Comparison of ENCODE assay signal across 19 cellular contexts in the genomic region with DNA sequence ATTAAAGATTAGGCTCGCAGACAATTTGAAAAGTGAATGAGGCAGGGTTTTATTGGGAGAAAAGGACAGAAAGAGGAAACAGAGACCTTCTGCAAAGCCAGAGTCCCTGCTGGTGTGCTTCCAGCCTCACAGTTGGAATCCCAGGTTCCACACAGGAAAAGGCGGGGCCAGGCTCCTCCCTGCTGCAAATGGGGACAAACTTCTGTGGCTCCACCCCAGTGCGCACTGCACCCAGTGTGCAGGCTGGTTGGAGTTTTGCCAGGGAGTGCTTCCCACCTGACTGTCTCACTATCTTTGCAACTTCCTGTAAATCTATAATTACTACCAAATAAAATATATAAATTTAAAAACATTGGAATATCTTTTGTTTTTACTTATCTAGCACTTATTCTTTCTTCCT.
A peak's percentile ranks its signal among the peaks of the same experiment; 100 is the strongest.
DNase-seq lines count a peak whose midpoint lies in the region; ATAC-seq, FAIRE-seq and TF ChIP-seq lines count a peak whose summit lies in the region.
"Had no signal": no experiment of that assay in that cellular context is flagged by ENCODE, and none has a peak within 500 bp of the region (broad histone marks: within the 10 kb centered on the region; RNA-seq: fewer than 3 reads in every experiment).

No MANE protein-coding gene starts in this region.

- H4K20me1 ChIP-seq in H1 (replicated peaks in 1 of 2; ENCODE audit: control insufficient read depth in 1 of 2, insufficient read depth in 2 of 2, low read length in 2 of 2) = no peaks in the 10 kb centered on the region

- no peak overlapping the region for H2AFZ ChIP-seq in H1 (ENCODE audit: low read length)
- H2AFZ ChIP-seq: GM23248 had no signal

- H2BK15ac ChIP-seq in H1 (ENCODE audit: low read length) = no peak overlapping the region

- H3K14ac ChIP-seq in H1 (ENCODE audit: insufficient read length) = no peak overlapping the region

- H3K9me3 ChIP-seq in A673 (ENCODE audit: low read depth, low read length, poor library complexity, severe bottlenecking) (no peaks in the 10 kb centered on the region), MG63 (no peaks in the 10 kb centered on the region), H1 (ENCODE audit: insufficient read depth in 2 of 2, low read depth in 1 of 2, low read length in 1 of 2) (no peaks in the 10 kb centered on the region), mucosa of descending colon (no peaks in the 10 kb centered on the region)

- no peak overlapping the region for H2BK5ac ChIP-seq in H1 (ENCODE audit: low read depth, low read length)

- 85% methylated on average over 3 of the region's 3 CpGs; no CpG with 5 or more reads in 1 of the 2 experiments for WGBS in H1 (ENCODE audit: extremely low coverage in 1 of 2, insufficient coverage in 1 of 2, insufficient read length in 1 of 2, insufficient replicate concordance in 2 of 2, low coverage in 1 of 2, low lambda C conversion rate in 2 of 2, missing lambda C conversion rate in 1 of 2), 2 experiments

- H3K4me1 ChIP-seq in A673 (ENCODE audit: insufficient read depth, low read length, poor library complexity, severe bottlenecking) (no peaks in the 10 kb centered on the region), H1 (replicated peaks in 1 of 4; ENCODE audit: control insufficient read depth in 3 of 4, insufficient read depth in 4 of 4, low read length in 3 of 4) (no peaks in the 10 kb centered on the region; a peak in 1 of 7 replicates), mucosa of descending colon (ENCODE audit: low read depth) (no peaks in the 10 kb centered on the region)

- no peak overlapping the region for H2BK120ac ChIP-seq in H1 (replicated peaks; ENCODE audit: low read depth, low read length)

- POLR2A ChIA-PET in A673 (lab: Charles Lee; ENCODE audit: low non-redundant PET) (no interaction called here), H1 (lab: Charles Lee; ENCODE audit: partially characterized antibody) (no interaction called here)

- H3K79me2 ChIP-seq in H1 (ENCODE audit: control insufficient read depth in 1 of 2, insufficient read depth in 2 of 2, low read length in 2 of 2) = no peaks in the 10 kb centered on the region

- DNase-seq in A172 (ENCODE audit: low spot score) (peak; percentile 12), A673 (ENCODE audit: low spot score) (peak; percentile 18), MG63 (peak; percentile 4), H1 (ENCODE audit: low read depth in 1 of 2, low spot score in 2 of 2) (no peak), mucosa of descending colon (no peak), NCI-H345 (lab: John Stamatoyannopoulos, UW) (no peak)
- DNase-seq: CD4-positive, CD25-positive, alpha-beta regulatory T cell; COR-L47; DMS153; GF-D8; GM23248; NCI-H1105 treated with DMSO at 0.1 percent for 48 hours; NCI-H1694; NCI-H2081 treated with DMSO at 0.1 percent for 48 hours; NCI-H82; T-helper 1 cell had no signal

- BruUV-seq in A673 (replicated peaks; lab: Mats Ljungman, UMichigan) = no TSS peak

- no peak overlapping the region; the same call in 1 of the 2 replicates for H3K18ac ChIP-seq in H1 (ENCODE audit: extremely low read depth, low read length)

- H3K27me3 ChIP-seq in A673 (replicated peaks; ENCODE audit: insufficient read depth, low read depth, low read length, poor library complexity) = no peaks in the 10 kb centered on the region
- no peaks in the 10 kb centered on the region for H3K27me3 ChIP-seq in MG63
- H3K27me3 ChIP-seq in H1 (replicated peaks in 1 of 4; ENCODE audit: control insufficient read depth in 3 of 4, extremely low read depth in 1 of 4, insufficient read depth in 3 of 4, low read length in 3 of 4) = no peaks in the 10 kb centered on the region

- no peak overlapping the region for H2AK5ac ChIP-seq in H1 (ENCODE audit: low read depth, low read length)

- CTCF ChIA-PET in A673 (lab: Charles Lee) = no interaction called here
- CTCF ChIA-PET in H1 (lab: Charles Lee; ENCODE audit: partially characterized antibody) = interaction anchor here (0.7 kb wide), 1 partner anchor 36 kb away, joined by 3 read pairs; no protein-coding TSS in a partner anchor

- TF ChIP-seq CTCF in A673 (conservative IDR thresholded peaks at IDR 0.05; ENCODE audit: low read depth, low read length) (no peak), H1 (IDR thresholded peaks at IDR 0.05; ENCODE audit: control extremely low read depth in 1 of 3, insufficient read depth in 1 of 3, low read depth in 1 of 3, low read length in 3 of 3) (no peak), mucosa of descending colon (IDR thresholded peaks at IDR 0.05) (no peak)

- no peaks in the 10 kb centered on the region for H3K23me2 ChIP-seq in H1 (ENCODE audit: low read depth, low read length)

- no peak for TF ChIP-seq POLR2A in H1 (IDR thresholded peaks at IDR 0.05; ENCODE audit: control extremely low read depth in 1 of 2, low read depth in 2 of 2, low read length in 2 of 2)

- no peaks in the 10 kb centered on the region for H3K79me1 ChIP-seq in H1 (ENCODE audit: low read depth, low read length)

- no peak overlapping the region for H3K4me2 ChIP-seq in H1 (ENCODE audit: insufficient read depth in 1 of 2, low read depth in 2 of 2, low read length in 2 of 2)

- H3K56ac ChIP-seq in H1 (replicated peaks; ENCODE audit: insufficient read length, low read depth, low read length) = no peak overlapping the region

- no peak overlapping the region for H3K23ac ChIP-seq in H1 (ENCODE audit: insufficient read length)

- H2BK20ac ChIP-seq in H1 (ENCODE audit: low read length) = no peak overlapping the region

- no peak overlapping the region for H4K91ac ChIP-seq in H1 (replicated peaks; ENCODE audit: insufficient read length, low read length)

- H2BK12ac ChIP-seq in H1 (ENCODE audit: low read depth, low read length) = no peak overlapping the region

- no peak for TF ChIP-seq RAD21 in H1 (IDR thresholded peaks at IDR 0.05 in 1 of 2, conservative IDR thresholded peaks at IDR 0.05 in 1 of 2; ENCODE audit: low read depth in 2 of 2, low read length in 2 of 2)

- no peak overlapping the region for H3K9ac ChIP-seq in H1 (replicated peaks in 1 of 4; ENCODE audit: extremely low read depth in 1 of 4, low read depth in 3 of 4, low read length in 3 of 4)
- H3K9ac ChIP-seq: GM23248 had no signal

- no peak for TF ChIP-seq EP300 in H1 (IDR thresholded peaks at IDR 0.05; ENCODE audit: borderline replicate concordance in 1 of 2, low read depth in 2 of 2, low read length in 2 of 2)

- intact Hi-C loops in A673 (cut with micrococcal nuclease; ENCODE audit: unreplicated experiment) (no loop called here), mucosa of descending colon (cut with DNase I, micrococcal nuclease) (no loop called here)

- FAIRE-seq in H1 (lab: Jason Lieb, UNC) = peak; percentile 7
- FAIRE-seq: K562 had no signal

- no peak overlapping the region for H3K4me3 ChIP-seq in A673 (ENCODE audit: low read depth, low read length, poor library complexity, severe bottlenecking)
- no peak overlapping the region for H3K4me3 ChIP-seq in MG63
- H3K4me3 ChIP-seq in H1 (ENCODE audit: extremely low read depth in 1 of 4, insufficient read depth in 2 of 4, low read depth in 3 of 4, low read length in 4 of 4) = no peak overlapping the region
- H3K4me3 ChIP-seq in mucosa of descending colon = no peak overlapping the region
- H3K4me3 ChIP-seq: GM23248, K562 had no signal

- H4K8ac ChIP-seq in H1 (ENCODE audit: extremely low read depth, insufficient read depth, low read length) = no peak overlapping the region

- H3K27ac ChIP-seq in A673 (ENCODE audit: low read depth, low read length, poor library complexity, severe bottlenecking) (no peak overlapping the region), H1 (ENCODE audit: low read depth, low read length) (no peak overlapping the region)
- H3K27ac ChIP-seq: GM23248, HL-60 had no signal

- H3K36me3 ChIP-seq in A673 (ENCODE audit: insufficient read depth, low read length, poor library complexity, severe bottlenecking) = no peaks in the 10 kb centered on the region
- no peaks in the 10 kb centered on the region for H3K36me3 ChIP-seq in MG63
- no peaks in the 10 kb centered on the region for H3K36me3 ChIP-seq in H1 (ENCODE audit: control insufficient read depth in 2 of 4, insufficient read depth in 4 of 4, low read length in 3 of 4)
- H3K36me3 ChIP-seq in mucosa of descending colon (ENCODE audit: low read depth) = no peaks in the 10 kb centered on the region

- H4K5ac ChIP-seq in H1 (ENCODE audit: insufficient read length, low read depth, low read length) = peak overlapping the region; percentile 60

- no peak overlapping the region for H3K4ac ChIP-seq in H1 (replicated peaks; ENCODE audit: insufficient read length, low read depth, low read length)

- no peak for ATAC-seq in GM21515 (IDR thresholded peaks at IDR 0.05; ENCODE audit: unreplicated experiment)
- no peak for ATAC-seq in mucosa of descending colon
- ATAC-seq: K562 had no signal

TF ChIP-seq in H1, 55 proteins besides CTCF, POLR2A, EP300 and RAD21 (continues in another document):
- TF ChIP-seq CTBP2 (IDR thresholded peaks at IDR 0.05; ENCODE audit: borderline replicate concordance, insufficient read depth, insufficient read length, low read length) = no peak
- TF ChIP-seq RFX5 (IDR thresholded peaks at IDR 0.05; ENCODE audit: borderline replicate concordance, low read depth, low read length) = no peak
- no peak for TF ChIP-seq YY1 (IDR thresholded peaks at IDR 0.05; ENCODE audit: low read depth, low read length)
- no peak for TF ChIP-seq NRF1 (IDR thresholded peaks at IDR 0.05; ENCODE audit: low read depth, low read length)
- TF ChIP-seq MAFK (IDR thresholded peaks at IDR 0.05; ENCODE audit: low read depth, low read length) = no peak
- TF ChIP-seq SP2 (IDR thresholded peaks at IDR 0.05; ENCODE audit: low read length) = no peak
- no peak for TF ChIP-seq TAF7 (optimal IDR thresholded peaks at IDR 0.05; ENCODE audit: borderline replicate concordance, low read depth, low read length)
- TF ChIP-seq TBP (IDR thresholded peaks at IDR 0.05; ENCODE audit: low read depth, low read length) = no peak
- no peak for TF ChIP-seq ZNF274 (IDR thresholded peaks at IDR 0.05; ENCODE audit: borderline replicate concordance, extremely low read depth, low read length)
- TF ChIP-seq, protein P1, sequence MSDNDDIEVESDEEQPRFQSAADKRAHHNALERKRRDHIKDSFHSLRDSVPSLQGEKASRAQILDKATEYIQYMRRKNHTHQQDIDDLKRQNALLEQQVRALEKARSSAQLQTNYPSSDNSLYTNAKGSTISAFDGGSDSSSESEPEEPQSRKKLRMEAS (IDR thresholded peaks at IDR 0.05) = no peak
- TF ChIP-seq ATF3 (IDR thresholded peaks at IDR 0.05; ENCODE audit: insufficient read depth, low read depth, low read length) = no peak

Comparison
In these comparisons a context has a peak if more than half of its experiments do, and no peak if none do; other contexts are left out.
1. DNase-seq: peak in A172 (single experiment), A673 (single experiment) and MG63 (single experiment); none in H1 (0 of 2), mucosa of descending colon (0 of 3) and NCI-H345 (single experiment).